Comparison of ENCODE assay signal across 18 cellular contexts in genomic region chr10:72953687-72954086, GRCh38. TPM values are rescaled to one million over a fixed set of nuclear protein-coding genes. Genes with fewer than 3 reads are reported as not detected.
DNase-seq lines count a peak whose midpoint lies in the region; ATAC-seq and TF ChIP-seq lines count a peak whose summit lies in the region.
"Had no signal": no experiment of that assay in that cellular context is flagged by ENCODE, and none has a peak within 500 bp of the region (broad histone marks: within the 10 kb centered on the region; RNA-seq: fewer than 3 reads in every experiment).

No MANE protein-coding gene starts in this region.

- H3K27ac ChIP-seq in heart left ventricle (no peak overlapping the region), mucosa of rectum (ENCODE audit: low read depth in 2 of 2, low read length in 2 of 2) (no peak overlapping the region), prostate gland (no peak overlapping the region)
- H3K27ac ChIP-seq: adrenal gland, colonic mucosa, esophagus muscularis mucosa had no signal

- intact Hi-C loops in heart left ventricle (cut with DNase I) (no loop called here), prostate gland (cut with DNase I) (no loop called here)

- no peaks in the 10 kb centered on the region for H3K9me3 ChIP-seq in NT2/D1 (ENCODE audit: insufficient read depth, low read length)
- no peaks in the 10 kb centered on the region for H3K9me3 ChIP-seq in heart left ventricle
- H3K9me3 ChIP-seq in mucosa of rectum (ENCODE audit: control insufficient read depth in 2 of 2, low read length in 2 of 2), result no peaks in the 10 kb centered on the region
- no peaks in the 10 kb centered on the region for H3K9me3 ChIP-seq in prostate gland
- H3K9me3 ChIP-seq: adrenal gland, colonic mucosa, esophagus muscularis mucosa had no signal

- no peak overlapping the region for H3K4me3 ChIP-seq in NT2/D1 (ENCODE audit: insufficient read length, low read depth)
- H3K4me3 ChIP-seq in heart left ventricle, result no peak overlapping the region
- peak overlapping the region; percentile 23 to 41 for H3K4me3 ChIP-seq in mucosa of rectum (ENCODE audit: low read length in 2 of 2)
- no peak overlapping the region for H3K4me3 ChIP-seq in prostate gland
- H3K4me3 ChIP-seq: adrenal gland, esophagus muscularis mucosa had no signal

- H3K9ac ChIP-seq in NT2/D1 (ENCODE audit: insufficient read length, low read depth) (peak overlapping the region; percentile 32), mucosa of rectum (ENCODE audit: low read depth in 1 of 2, low read length in 2 of 2) (no peak overlapping the region)

- no peaks in the 10 kb centered on the region for H3K4me1 ChIP-seq in NT2/D1 (ENCODE audit: insufficient read depth, insufficient read length)
- H3K4me1 ChIP-seq in heart left ventricle, result peaks cover 0 to 12% (median 0%) of the 10 kb centered on the region in 12 donors
- H3K4me1 ChIP-seq in mucosa of rectum (ENCODE audit: control insufficient read depth in 2 of 2, insufficient read depth in 2 of 2, low read length in 2 of 2), result peaks cover 6 to 8% of the 10 kb centered on the region in 2 donors
- H3K4me1 ChIP-seq in prostate gland (replicated peaks), result no peaks in the 10 kb centered on the region
- H3K4me1 ChIP-seq: adrenal gland, colonic mucosa had no signal

- H3K27me3 ChIP-seq in NT2/D1 (ENCODE audit: insufficient read depth, insufficient read length), result no peaks in the 10 kb centered on the region
- no peaks in the 10 kb centered on the region for H3K27me3 ChIP-seq in heart left ventricle
- no peaks in the 10 kb centered on the region for H3K27me3 ChIP-seq in mucosa of rectum (ENCODE audit: control insufficient read depth in 2 of 2, insufficient read depth in 2 of 2, low read length in 2 of 2)
- H3K27me3 ChIP-seq in prostate gland (replicated peaks; ENCODE audit: insufficient read depth), result no peaks in the 10 kb centered on the region
- H3K27me3 ChIP-seq: adrenal gland, colonic mucosa had no signal

- peak; percentile 70 for DNase-seq in DMS53 (lab: John Stamatoyannopoulos, UW)
- DNase-seq in NT2/D1 (ENCODE audit: low read depth, low spot score), result no peak
- DNase-seq in heart left ventricle, result peak in 2 of 5 donors; percentile 20 to 33
- DNase-seq in prostate gland (ENCODE audit: low spot score), result no peak
- no peak for DNase-seq in NCI-H146 treated with DMSO at 0.1 percent for 48 hours (lab: John Stamatoyannopoulos, UW; ENCODE audit: unreplicated experiment)
- no peak for DNase-seq in GM20000 (ENCODE audit: low spot score)
- DNase-seq: activated T-cell treated with anti-CD3 and anti-CD28 coated beads for 4 hours; adrenal gland; colonic mucosa; GOT3; NCI-H2081; stimulated activated naive B cell treated with anti-CD40 and anti-IgM and Interleukin-4, amounts not matched to agents 10 μg/mL and 1 μg/mL and 100 μg/mL, for 72 hours had no signal

- H3K36me3 ChIP-seq in NT2/D1 (ENCODE audit: insufficient read depth, insufficient read length, low read length), result no peaks in the 10 kb centered on the region
- H3K36me3 ChIP-seq in heart left ventricle, result no peaks in the 10 kb centered on the region
- no peaks in the 10 kb centered on the region for H3K36me3 ChIP-seq in mucosa of rectum (ENCODE audit: control insufficient read depth in 2 of 2, insufficient read depth in 2 of 2, low read length in 2 of 2)
- no peaks in the 10 kb centered on the region for H3K36me3 ChIP-seq in prostate gland
- H3K36me3 ChIP-seq: adrenal gland, colonic mucosa, esophagus muscularis mucosa had no signal

- TF ChIP-seq CTCF in heart left ventricle (IDR thresholded peaks at IDR 0.05) (no peak), prostate gland (IDR thresholded peaks at IDR 0.05) (no peak), GM20000 (IDR thresholded peaks at IDR 0.05; ENCODE audit: extremely low read depth, missing control alignments) (no peak)

- ATAC-seq in heart left ventricle, result peak; percentile 63 to 74 (median 68)
- no peak for ATAC-seq in GM19035 (IDR thresholded peaks at IDR 0.05; ENCODE audit: unreplicated experiment)
- ATAC-seq: activated CD4-positive, CD25-positive, alpha-beta regulatory T cell treated with anti-CD3 and anti-CD28 coated beads, Interleukin-2, amount 50 U/mL, for 24 hours; stimulated activated naive B cell treated with anti-CD40 and anti-IgM and Interleukin-4, amounts not matched to agents 10 μg/mL and 1 μg/mL and 100 μg/mL, for 72 hours had no signal

- TF ChIP-seq POLR2A in heart left ventricle (IDR thresholded peaks at IDR 0.05) (no peak), prostate gland (IDR thresholded peaks at IDR 0.05) (no peak)

- 34 to 39% (median 36%) methylated on average over 8 of the region's 8 CpGs for WGBS in heart left ventricle, 4 donors
- 46% methylated on average over 8 of the region's 8 CpGs for WGBS in prostate gland

RNA-seq across cellular contexts. Expression of gene PLA2G12B, which starts 0.9 kb away (rescaled TPM):
- total RNA-seq in heart left ventricle (under 1 TPM in 4 of 9 donors, not detected in 5; 0.19 to 0.56 (median 0.28) TPM), prostate gland (not detected)
- under 1 TPM in 1 of 2 donors, not detected in 1; 0.23 TPM for polyA plus RNA-seq in heart left ventricle
- total RNA-seq: adrenal gland, esophagus muscularis mucosa, urinary bladder had no signal
- polyA plus RNA-seq: adrenal gland, BJ, urinary bladder had no signal

Comparison
In these comparisons a context has a peak if more than half of its experiments do, and no peak if none do; other contexts are left out.
1. H3K4me3 ChIP-seq: peak in mucosa of rectum (2 of 2); none in NT2/D1 (single experiment), heart left ventricle (0 of 12) and prostate gland (0 of 2).